Comparison of ENCODE assay signal across 8 cellular contexts in the genomic region with DNA sequence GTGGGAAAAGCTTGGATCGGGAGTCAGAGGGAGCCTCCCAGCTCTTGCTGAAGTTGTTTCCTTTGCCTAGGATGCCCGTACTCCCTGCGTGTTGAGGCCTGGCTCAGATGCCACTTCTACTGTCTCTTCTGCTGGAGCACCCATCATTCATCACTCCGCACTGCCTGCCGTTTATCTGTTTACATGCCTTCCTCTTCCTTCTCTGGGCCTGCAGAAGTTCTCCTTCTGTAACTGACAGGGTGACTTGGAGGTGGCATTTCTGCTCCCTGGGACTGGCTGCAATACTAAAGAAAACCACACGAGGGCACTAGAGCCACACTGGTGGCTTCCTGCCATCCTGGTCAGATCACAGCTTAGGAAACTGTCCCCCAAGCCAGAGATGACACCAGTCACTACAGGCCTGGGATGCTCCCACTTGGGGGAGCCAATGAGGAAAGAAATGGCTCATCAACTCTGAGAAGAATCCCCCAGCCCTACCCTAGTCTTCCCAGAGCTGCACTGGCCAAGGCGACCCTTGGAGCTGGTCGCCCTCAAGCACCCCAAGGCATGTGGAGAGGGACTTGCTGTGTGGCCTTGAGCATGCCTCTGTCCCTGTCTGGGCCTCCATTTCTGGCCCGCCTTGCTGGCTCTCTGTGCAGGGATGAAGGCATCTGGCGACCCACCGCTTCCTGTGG. TPM values are rescaled to one million over a fixed set of nuclear protein-coding genes. Genes with fewer than 3 reads are reported as not detected.
DNase-seq lines count a peak whose midpoint lies in the region; ATAC-seq, FAIRE-seq and TF ChIP-seq lines count a peak whose summit lies in the region.

No MANE protein-coding gene starts in this region.

- H3K27me3 Mint-ChIP-seq in activated naive CD4-positive, alpha-beta T cell treated with anti-CD3 and anti-CD28 coated beads, Interleukin-2, amount 10 ng/mL, durations not matched to agents 7 days and 5 days, result no peaks in the 10 kb centered on the region

- intact Hi-C loops in heart left ventricle (cut with DNase I), result loop anchor here in 9 of 10 donors (1.0 to 10.0 kb wide), 12 partner anchors 101 to 761 kb away; a partner anchor contains a TSS
- intact Hi-C loops in prostate gland (cut with DNase I), result loop anchor here (5.0 to 10.0 kb wide), 2 partner anchors 249 to 351 kb away; no protein-coding TSS in a partner anchor
- intact Hi-C loops in aorta (cut with DNase I), result loop anchor here (1.0 to 10.0 kb wide), 7 partner anchors 101 to 489 kb away; no protein-coding TSS in a partner anchor

- peak in 11 of 12 donors; percentile 92 to 99 (median 98) for TF ChIP-seq CTCF in heart left ventricle (IDR thresholded peaks at IDR 0.05)
- TF ChIP-seq CTCF in prostate gland (IDR thresholded peaks at IDR 0.05), result peak; percentile 94 to 97 (median 96)

- DNase-seq in DMS79 treated with DMSO at 0.1 percent for 48 hours (lab: John Stamatoyannopoulos, UW) (peak; percentile 49), H54 (ENCODE audit: insufficient read length, low spot score) (peak; percentile 60), MV-4-11 (lab: John Stamatoyannopoulos, UW) (peak; percentile 94), heart left ventricle (peak in 4 of 5 donors; percentile 66 to 81 (median 78)), prostate gland (ENCODE audit: low spot score) (peak; percentile 82), aorta (peak; percentile 81 to 88)
- peak; percentile 86 for DNase-seq in activated naive CD4-positive, alpha-beta T cell treated with anti-CD3 and anti-CD28 coated beads, Interleukin-2, amount 10 ng/mL, durations not matched to agents 7 days and 5 days

- 47 to 56% (median 51%) methylated on average over 11 of the region's 11 CpGs for WGBS in heart left ventricle, 4 donors
- 43% methylated on average over 11 of the region's 11 CpGs for WGBS in prostate gland
- 54 to 56% methylated on average over 11 of the region's 11 CpGs for WGBS in aorta, 2 donors

- no peak overlapping the region for H3K27ac Mint-ChIP-seq in activated naive CD4-positive, alpha-beta T cell treated with anti-CD3 and anti-CD28 coated beads, Interleukin-2, amount 10 ng/mL, durations not matched to agents 7 days and 5 days

- no peak for TF ChIP-seq POLR2A in H54 (IDR thresholded peaks at IDR 0.05; ENCODE audit: low read depth, low read length)
- no peak for TF ChIP-seq POLR2A in heart left ventricle (IDR thresholded peaks at IDR 0.05)
- no peak for TF ChIP-seq POLR2A in prostate gland (IDR thresholded peaks at IDR 0.05)

- H3K4me1 Mint-ChIP-seq in activated naive CD4-positive, alpha-beta T cell treated with anti-CD3 and anti-CD28 coated beads, Interleukin-2, amount 10 ng/mL, durations not matched to agents 7 days and 5 days, result no peaks in the 10 kb centered on the region

- H3K27me3 ChIP-seq in heart left ventricle (no peaks in the 10 kb centered on the region), prostate gland (replicated peaks; ENCODE audit: insufficient read depth) (no peaks in the 10 kb centered on the region), aorta (ENCODE audit: control insufficient read depth in 1 of 2, insufficient read depth in 2 of 2, low read length in 1 of 2) (no peaks in the 10 kb centered on the region)

- H3K27ac ChIP-seq in heart left ventricle (peak overlapping the region in 1 of 12 donors; percentile 0), prostate gland (no peak overlapping the region), aorta (ENCODE audit: low read depth in 1 of 2, low read length in 2 of 2) (no peak overlapping the region)

- H3K4me1 ChIP-seq in heart left ventricle (peaks cover 0 to 42% (median 28%) of the 10 kb centered on the region in 12 donors), prostate gland (replicated peaks) (peaks cover 2% of the 10 kb centered on the region), aorta (ENCODE audit: control insufficient read depth in 1 of 2, insufficient read depth in 2 of 2, low read length in 2 of 2) (no peaks in the 10 kb centered on the region)

- ATAC-seq in SK-N-SH treated with all-trans-retinoic acid at 6 μM for 48 hours, result peak; percentile 85
- peak; percentile 70 to 85 (median 82) for ATAC-seq in heart left ventricle
- peak; percentile 88 for ATAC-seq in aorta (ENCODE audit: low FRiP score)

- H3K36me3 Mint-ChIP-seq in activated naive CD4-positive, alpha-beta T cell treated with anti-CD3 and anti-CD28 coated beads, Interleukin-2, amount 10 ng/mL, durations not matched to agents 7 days and 5 days, result no peaks in the 10 kb centered on the region

- CTCF ChIA-PET in activated naive CD4-positive, alpha-beta T cell treated with anti-CD3 and anti-CD28 coated beads, Interleukin-2, amount 10 ng/mL, durations not matched to agents 7 days and 5 days (lab: Charles Lee), result interaction anchor here (0.7 to 3.2 kb wide), 32 partner anchors 8 to 520 kb away, joined by 3 to 29 read pairs (median 4); a partner anchor contains a TSS

- H3K36me3 ChIP-seq in heart left ventricle (peaks cover 0 to 11% (median 0%) of the 10 kb centered on the region in 9 donors), prostate gland (no peaks in the 10 kb centered on the region), aorta (ENCODE audit: control insufficient read depth in 1 of 2, insufficient read depth in 2 of 2, low read length in 1 of 2) (no peaks in the 10 kb centered on the region)

- FAIRE-seq in H54 (lab: Jason Lieb, UNC), result peak; percentile 62

- H3K9me3 ChIP-seq in heart left ventricle, result no peaks in the 10 kb centered on the region
- no peaks in the 10 kb centered on the region for H3K9me3 ChIP-seq in prostate gland
- H3K9me3 ChIP-seq in aorta (ENCODE audit: control insufficient read depth, low read length), result no peaks in the 10 kb centered on the region

- H3K4me3 ChIP-seq in heart left ventricle (no peak overlapping the region), prostate gland (no peak overlapping the region), aorta (ENCODE audit: low read length in 2 of 2) (no peak overlapping the region)

- no peaks in the 10 kb centered on the region for H3K9me3 Mint-ChIP-seq in activated naive CD4-positive, alpha-beta T cell treated with anti-CD3 and anti-CD28 coated beads, Interleukin-2, amount 10 ng/mL, durations not matched to agents 7 days and 5 days

- H3K4me3 Mint-ChIP-seq in activated naive CD4-positive, alpha-beta T cell treated with anti-CD3 and anti-CD28 coated beads, Interleukin-2, amount 10 ng/mL, durations not matched to agents 7 days and 5 days, result no peak overlapping the region

TF ChIP-seq in SK-N-SH treated with all-trans-retinoic acid at 6 μM for 48 hours, 23 proteins besides CTCF, POLR2A, EP300 and RAD21:
- TF ChIP-seq ZNF8 (CRISPR knock-in tag; IDR thresholded peaks at IDR 0.05) (no peak), ZNF565 (CRISPR knock-in tag; conservative IDR thresholded peaks at IDR 0.05; ENCODE audit: low read depth) (no peak), ZNF70 (CRISPR knock-in tag; IDR thresholded peaks at IDR 0.05) (no peak), PPARA (CRISPR knock-in tag; IDR thresholded peaks at IDR 0.05; ENCODE audit: borderline replicate concordance) (no peak), BACH2 (CRISPR knock-in tag; IDR thresholded peaks at IDR 0.05; ENCODE audit: borderline replicate concordance) (no peak)

RNA-seq across cellular contexts. Expression of a gene that starts 9.7 kb away (rescaled TPM):
- 10 to 100 TPM; 18.9 to 27.6 (median 22.9) TPM for total RNA-seq in heart left ventricle
- polyA plus RNA-seq in heart left ventricle, result 10 to 100 TPM in 1 of 2 donors, 1 to 10 TPM in 1; 8.6 to 16.1 TPM
- total RNA-seq in prostate gland, result 10 to 100 TPM; 20.2 to 21.6 TPM
- total RNA-seq in aorta, result 10 to 100 TPM; 23.4 to 24.3 TPM
- 1 to 10 TPM; 4.8 to 6.2 TPM for polyA plus RNA-seq in aorta
